ENCODE assay signal across 8 cellular contexts in the genomic region with DNA sequence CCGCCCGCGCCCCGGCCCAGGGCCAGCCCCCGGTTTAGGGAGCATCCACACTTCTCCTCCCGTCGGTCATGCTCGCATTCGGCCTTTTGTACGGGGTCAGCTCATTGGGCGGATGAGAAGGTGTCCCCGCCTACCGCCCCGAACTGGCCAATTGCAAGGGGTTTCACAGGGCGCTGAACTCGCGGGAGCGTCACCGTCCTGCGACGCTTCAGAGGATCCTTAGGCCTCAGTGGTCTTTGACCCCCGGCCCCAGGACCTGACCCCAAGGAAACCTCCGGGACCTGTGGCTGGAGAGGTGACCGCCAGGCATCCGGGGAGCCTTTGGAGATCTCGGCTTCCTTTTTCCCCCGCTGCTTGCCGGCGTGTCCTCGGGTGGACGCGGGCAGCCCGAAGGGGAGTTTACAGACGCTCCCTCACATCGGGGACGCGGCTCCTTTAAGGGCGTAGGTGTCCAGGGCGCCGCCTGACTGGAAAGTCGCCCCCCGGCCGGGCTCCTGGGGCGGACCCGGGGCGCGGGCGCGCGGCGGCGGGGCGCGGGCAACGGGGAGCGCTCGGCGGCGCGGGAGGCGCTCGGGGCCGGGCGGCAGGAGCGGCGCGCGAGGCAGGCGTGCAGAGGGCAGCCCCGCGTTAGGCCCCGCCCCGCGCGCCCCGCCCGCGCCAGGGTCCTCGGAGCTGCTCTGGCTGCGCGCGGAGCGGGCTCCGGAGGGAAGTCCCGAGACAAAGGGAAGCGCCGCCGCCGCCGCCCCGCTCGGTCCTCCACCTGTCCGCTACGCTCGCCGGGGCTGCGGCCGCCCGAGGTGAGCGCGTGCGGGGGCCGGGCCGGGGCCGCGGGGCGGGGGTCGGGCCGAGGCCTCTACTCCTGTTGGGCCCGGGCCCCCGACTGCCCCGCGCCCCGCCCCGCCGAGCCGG. TPM values are rescaled to one million over a fixed set of nuclear protein-coding genes. Genes with fewer than 3 reads are reported as not detected.
DNase-seq lines count a peak whose midpoint lies in the region; ATAC-seq and TF ChIP-seq lines count a peak whose summit lies in the region.

UBE2I (plus strand) TSS at position 660 of the 909 bp plus-strand sequence. CDS start 4,395 bp downstream, outside the sequence.

- H3K27me3 ChIP-seq in esophagus squamous epithelium, result no peaks in the 10 kb centered on the region

- peak in 2 of 4 donors; percentile 48 to 81 for TF ChIP-seq POLR2A in esophagus squamous epithelium (IDR thresholded peaks at IDR 0.05)

- peaks cover 24 to 52% (median 36%) of the 10 kb centered on the region in 3 donors for H3K4me1 ChIP-seq in esophagus squamous epithelium

- intact Hi-C loops in esophagus squamous epithelium (cut with DNase I), result no loop called here

- peaks cover 7 to 20% (median 9%) of the 10 kb centered on the region in 3 donors for H3K36me3 ChIP-seq in esophagus squamous epithelium

- ATAC-seq in GM21825 (IDR thresholded peaks at IDR 0.05; ENCODE audit: unreplicated experiment), result peak; percentile 49

- DNase-seq in DMS79 treated with DMSO at 0.1 percent for 48 hours (lab: John Stamatoyannopoulos, UW), result peak; percentile 91
- peak; percentile 70 to 81 for DNase-seq in Kasumi-1 (lab: John Stamatoyannopoulos, UW)
- DNase-seq in RKO (ENCODE audit: low spot score), result peak; percentile 96
- DNase-seq in activated T-helper 1 cell treated with Interleukin-2 at 50 U/mL for 16 hours (ENCODE audit: low read depth), result peak; percentile 93
- peak; percentile 82 for DNase-seq in esophagus squamous epithelium (lab: John Stamatoyannopoulos, UW)
- peak; percentile 98 for DNase-seq in myocyte (ENCODE audit: low read depth)
- DNase-seq in stimulated activated CD8-positive, alpha-beta memory T cell treated with anti-CD3 and anti-CD28 coated beads, Interleukin-7, amount 100 ng/mL, for 4 hours (ENCODE audit: low read depth in 2 of 2), result peak; percentile 92 to 96

- WGBS in esophagus squamous epithelium, 2 donors, result 0% methylated on average over 3 of the region's 117 CpGs; no CpG with 5 or more reads in 1 of the 2 donors

- H3K4me3 ChIP-seq in esophagus squamous epithelium, result peak within 1 kb of the TSS; percentile 68 to 93 (median 82)

- no peak for TF ChIP-seq CTCF in esophagus squamous epithelium (IDR thresholded peaks at IDR 0.05)

- no peaks in the 10 kb centered on the region for H3K9me3 ChIP-seq in esophagus squamous epithelium

- H3K27ac ChIP-seq in esophagus squamous epithelium, result peak within 1 kb of the TSS; percentile 99

RNA-seq across cellular contexts. Expression of gene UBE2I, which starts in this region (rescaled TPM):
- total RNA-seq in esophagus squamous epithelium (10 to 100 TPM; 31.8 to 88.1 (median 76.3) TPM), myocyte (48.5 and 57.2 TPM in 2 replicates)
- polyA plus RNA-seq in myocyte (2012), result 87.3 TPM

Comparison
In these comparisons a context has a peak if more than half of its experiments do, and no peak if none do; other contexts are left out.
1. Peak in every context shown above with its lines: DNase-seq, ATAC-seq, H3K4me3 ChIP-seq and H3K27ac ChIP-seq.